ENCODE assay signal across 10 cellular contexts in the genomic region with DNA sequence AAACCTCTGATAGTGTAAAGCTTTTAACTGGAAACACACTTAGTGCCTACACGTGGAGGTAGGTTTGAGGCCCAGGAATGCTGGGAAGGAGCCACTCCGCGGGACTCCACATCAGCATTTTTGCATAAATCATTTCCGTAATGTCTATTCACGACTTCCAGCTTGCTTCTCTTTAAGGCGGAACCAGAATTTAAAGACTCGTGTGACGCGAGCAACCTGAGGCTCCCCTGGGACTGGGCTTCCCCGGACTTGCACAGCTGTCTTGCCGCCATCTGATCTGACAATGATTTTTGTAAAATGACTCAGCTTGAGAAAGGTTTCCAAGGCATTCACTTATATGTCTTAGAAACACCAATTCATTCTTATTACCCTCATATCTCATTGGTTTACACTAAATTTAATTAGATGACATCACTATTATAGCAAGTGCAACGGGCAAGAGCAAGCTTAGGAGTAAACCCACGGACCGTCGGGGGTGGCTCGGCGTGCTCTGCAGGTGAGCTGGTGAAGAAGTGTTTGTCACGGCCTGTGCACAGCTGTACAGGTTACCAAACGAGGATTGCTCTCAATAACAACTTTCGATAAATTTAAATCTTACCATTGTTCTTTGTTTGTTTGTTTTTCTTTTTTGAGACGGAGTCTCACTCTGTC.
DNase-seq lines count a peak whose midpoint lies in the region; ATAC-seq and TF ChIP-seq lines count a peak whose summit lies in the region.
"Had no signal": no experiment of that assay in that cellular context is flagged by ENCODE, and none has a peak within 500 bp of the region (broad histone marks: within the 10 kb centered on the region; RNA-seq: fewer than 3 reads in every experiment).

No MANE protein-coding gene starts in this region.

- ATAC-seq in GM21526 (IDR thresholded peaks at IDR 0.05; ENCODE audit: low FRiP score, unreplicated experiment) = peak; percentile 74
- peak; percentile 81 for ATAC-seq in HG03460 (IDR thresholded peaks at IDR 0.05; ENCODE audit: unreplicated experiment)
- ATAC-seq in right cardiac atrium = no peak

- H3K27me3 ChIP-seq in right cardiac atrium (ENCODE audit: control insufficient read depth, insufficient read depth) (no peaks in the 10 kb centered on the region), right atrium auricular region (no peaks in the 10 kb centered on the region)

- no peak overlapping the region for H3K4me3 ChIP-seq in right cardiac atrium (ENCODE audit: low read length)
- H3K4me3 ChIP-seq in right atrium auricular region = no peak overlapping the region

- 90% methylated on average over 21 of the region's 21 CpGs for WGBS in right cardiac atrium

- H3K27ac ChIP-seq in right cardiac atrium (ENCODE audit: low read length) = no peak overlapping the region
- no peak overlapping the region for H3K27ac ChIP-seq in right atrium auricular region

- DNase-seq in GM13977 (ENCODE audit: low spot score) = peak; percentile 88
- peak; percentile 53 for DNase-seq in fibroblast of the conjunctiva (ENCODE audit: low read depth)
- DNase-seq in right cardiac atrium = no peak
- DNase-seq in right atrium auricular region (ENCODE audit: low spot score) = no peak
- no peak for DNase-seq in stimulated activated CD4-positive, alpha-beta T cell treated with anti-CD3 and anti-CD28 coated beads, Interleukin-4, amount 100 ng/mL, for 24 hours
- no peak for DNase-seq in activated CD8-positive, alpha-beta memory T cell treated with anti-CD3 and anti-CD28 coated beads, Interleukin-2, amount 50 U/mL, for 4 hours
- DNase-seq: activated T-cell treated with anti-CD3 and anti-CD28 coated beads, Interleukin-2, amount 50 U/mL, for 48 hours; NCI-H510A treated with DMSO at 0.1 percent for 48 hours had no signal

- no peak for TF ChIP-seq CTCF in GM13977 (IDR thresholded peaks at IDR 0.05; ENCODE audit: extremely low read depth, insufficient read depth, missing control alignments)
- TF ChIP-seq CTCF in right atrium auricular region (IDR thresholded peaks at IDR 0.05) = no peak

- H3K9me3 ChIP-seq in right cardiac atrium (ENCODE audit: control insufficient read depth, low read length) (no peaks in the 10 kb centered on the region), right atrium auricular region (no peaks in the 10 kb centered on the region)

- H3K36me3 ChIP-seq in right atrium auricular region = no peaks in the 10 kb centered on the region

- H3K4me1 ChIP-seq in right cardiac atrium (ENCODE audit: control insufficient read depth, insufficient read depth, low read length) = no peaks in the 10 kb centered on the region
- peaks cover 0 to 9% of the 10 kb centered on the region in 2 donors for H3K4me1 ChIP-seq in right atrium auricular region

- in situ Hi-C loops in GM13977 (cut with MboI; ENCODE audit: low pct_unique_long_range_greater_than_20kb, low sequenced_read_pairs, unreplicated experiment) = no loop called here

- intact Hi-C loops in right cardiac atrium (cut with DNase I) = no loop called here

Comparison
In these comparisons a context has a peak if more than half of its experiments do, and no peak if none do; other contexts are left out.
1. DNase-seq: peak in GM13977 (single experiment) and fibroblast of the conjunctiva (single experiment); none in right cardiac atrium (0 of 3), right atrium auricular region (single experiment), stimulated activated CD4-positive, alpha-beta T cell treated with anti-CD3 and anti-CD28 coated beads, Interleukin-4, amount 100 ng/mL, for 24 hours (single experiment) and activated CD8-positive, alpha-beta memory T cell treated with anti-CD3 and anti-CD28 coated beads, Interleukin-2, amount 50 U/mL, for 4 hours (single experiment).
2. ATAC-seq: peak in GM21526 (single experiment) and HG03460 (single experiment); none in right cardiac atrium (0 of 2).